In the genomic region with DNA sequence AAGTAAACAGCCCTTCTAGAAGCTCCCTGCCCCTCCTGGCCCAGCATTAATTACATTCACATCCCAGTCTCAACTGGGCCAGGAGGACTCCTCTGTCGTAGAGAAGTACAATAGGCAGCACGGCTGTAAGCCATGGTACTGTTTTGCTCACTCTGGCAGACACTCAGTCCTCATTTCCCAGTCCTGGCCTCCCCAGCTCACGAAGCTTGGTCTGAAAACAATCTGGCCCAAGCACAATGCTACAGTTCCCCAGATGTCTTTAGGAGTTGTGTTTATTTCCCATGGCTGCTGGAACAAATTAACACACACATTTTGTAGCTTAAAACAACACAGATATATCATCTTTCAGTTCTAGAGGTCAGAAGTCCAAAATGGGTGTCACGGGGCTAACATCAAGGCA, we compare ENCODE assay signal across 26 cellular contexts. TPM values are rescaled to one million over a fixed set of nuclear protein-coding genes. Genes with fewer than 3 reads are reported as not detected.
A peak's percentile ranks its signal among the peaks of the same experiment; 100 is the strongest.
DNase-seq lines count a peak whose midpoint lies in the region; ATAC-seq and TF ChIP-seq lines count a peak whose summit lies in the region.
"Had no signal": no experiment of that assay in that cellular context is flagged by ENCODE, and none has a peak within 500 bp of the region (broad histone marks: within the 10 kb centered on the region; RNA-seq: fewer than 3 reads in every experiment).

No MANE protein-coding gene starts in this region.

- H3K27ac ChIP-seq in right atrium auricular region (no peak overlapping the region), skeletal muscle tissue (ENCODE audit: low read depth, low read length) (peak overlapping the region; percentile 34)
- H3K27ac ChIP-seq: 22Rv1, HL-60, Peyer's patch, SJSA1 had no signal

- H3K9me3 ChIP-seq in right atrium auricular region: no peaks in the 10 kb centered on the region
- no peaks in the 10 kb centered on the region for H3K9me3 ChIP-seq in skeletal muscle tissue (ENCODE audit: control insufficient read depth in 3 of 3, low read length in 3 of 3)
- H3K9me3 ChIP-seq: HAP-1, Peyer's patch, SJSA1 had no signal

- H3K27me3 ChIP-seq in right atrium auricular region (no peaks in the 10 kb centered on the region), skeletal muscle tissue (ENCODE audit: control insufficient read depth in 3 of 3, insufficient read depth in 3 of 3, low read length in 3 of 3) (no peaks in the 10 kb centered on the region)
- H3K27me3 ChIP-seq: Peyer's patch had no signal

- intact Hi-C loops in Right ventricle myocardium inferior (cut with DNase I): no loop called here

- H3K4me1 ChIP-seq in right atrium auricular region (peaks cover 0 to 9% of the 10 kb centered on the region in 2 donors), skeletal muscle tissue (ENCODE audit: control insufficient read depth in 3 of 3, insufficient read depth in 3 of 3, low read length in 3 of 3) (peaks cover 2 to 19% (median 8%) of the 10 kb centered on the region in 3 donors)
- H3K4me1 ChIP-seq: HAP-1, Peyer's patch, SJSA1 had no signal

- no peak for DNase-seq in Right ventricle myocardium inferior (ENCODE audit: missing footprints)
- DNase-seq in right atrium auricular region (ENCODE audit: low spot score): no peak
- DNase-seq in fibroblast of peridontal ligament (ENCODE audit: extremely low read depth): peak; percentile 11
- DNase-seq in left kidney (ENCODE audit: low read depth, low spot score): peak; percentile 32
- DNase-seq in NCI-H128 (lab: John Stamatoyannopoulos, UW; ENCODE audit: unreplicated experiment): no peak
- DNase-seq in stimulated activated CD4-positive, alpha-beta T cell treated with anti-CD3 and anti-CD28 coated beads, Interleukin-15, amount 100 ng/mL, for 24 hours: no peak
- DNase-seq: AML-193; C1 segment of cervical spinal cord; CD8-positive, alpha-beta T cell; DND-41; KG1; NCI-H1092 treated with DMSO at 0.1 percent for 48 hours; NCI-H2029 treated with DMSO at 0.1 percent for 48 hours; NCI-H226; NCI-H524; NCI-H774; Peyer's patch had no signal

- ATAC-seq in Right ventricle myocardium inferior (peak; percentile 25), GM19455 (IDR thresholded peaks at IDR 0.05; ENCODE audit: unreplicated experiment) (no peak)
- ATAC-seq: CD8-positive, alpha-beta T cell; GM12878 had no signal

- H3K36me3 ChIP-seq in right atrium auricular region: peaks cover 22% of the 10 kb centered on the region
- peaks cover 18 to 36% (median 31%) of the 10 kb centered on the region in 3 donors for H3K36me3 ChIP-seq in skeletal muscle tissue (ENCODE audit: control insufficient read depth in 3 of 3, insufficient read depth in 3 of 3, low read length in 3 of 3)
- H3K36me3 ChIP-seq: HAP-1, Peyer's patch, SJSA1 had no signal

- H3K4me3 ChIP-seq in right atrium auricular region (no peak overlapping the region), skeletal muscle tissue (ENCODE audit: low read length in 3 of 3) (no peak overlapping the region)
- H3K4me3 ChIP-seq: GM12878, HAP-1, Peyer's patch, SJSA1 had no signal

- H3K9ac ChIP-seq in skeletal muscle tissue (ENCODE audit: low read depth in 1 of 3, low read length in 3 of 3): no peak overlapping the region

- TF ChIP-seq CTCF in right atrium auricular region (IDR thresholded peaks at IDR 0.05): no peak

RNA-seq across cellular contexts. Expression of a gene that starts 13.0 kb away (rescaled TPM):
- total RNA-seq in Right ventricle myocardium inferior (not detected), right atrium auricular region (not detected), skeletal muscle tissue (not detected)
- total RNA-seq: CD8-positive, alpha-beta T cell; GM12878; HT-29; OCI-LY7; SJSA1 had no signal

RNA-seq across cellular contexts. Expression of a gene that starts 47.2 kb away (rescaled TPM):
- 544 TPM for total RNA-seq in Right ventricle myocardium inferior
- total RNA-seq in right atrium auricular region: 100 to 1,000 TPM in 1 of 2 donors, 10 to 100 TPM in 1; 74.8 to 179 TPM
- 147 TPM for total RNA-seq in skeletal muscle tissue
- total RNA-seq: CD8-positive, alpha-beta T cell; GM12878; HT-29; OCI-LY7; SJSA1 had no signal

RNA-seq across cellular contexts. Expression of a gene that starts 55.3 kb away (rescaled TPM):
- total RNA-seq in Right ventricle myocardium inferior: 31.2 TPM
- 10 to 100 TPM; 21.2 to 34.3 TPM for total RNA-seq in right atrium auricular region
- total RNA-seq in skeletal muscle tissue: 9.9 TPM
- total RNA-seq: OCI-LY7 had no signal

RNA-seq across cellular contexts. Expression of a gene that starts 59.2 kb away (rescaled TPM):
- 23.8 TPM for total RNA-seq in Right ventricle myocardium inferior
- 10 to 100 TPM; 20.6 to 27.5 TPM for total RNA-seq in right atrium auricular region
- total RNA-seq in skeletal muscle tissue: 11.5 TPM

Comparison
In these comparisons a context has a peak if more than half of its experiments do, and no peak if none do; other contexts are left out.
1. DNase-seq: peak in fibroblast of peridontal ligament (single experiment) and left kidney (single experiment); none in Right ventricle myocardium inferior (single experiment), right atrium auricular region (single experiment), NCI-H128 (single experiment) and stimulated activated CD4-positive, alpha-beta T cell treated with anti-CD3 and anti-CD28 coated beads, Interleukin-15, amount 100 ng/mL, for 24 hours (single experiment).